In the genomic region with DNA sequence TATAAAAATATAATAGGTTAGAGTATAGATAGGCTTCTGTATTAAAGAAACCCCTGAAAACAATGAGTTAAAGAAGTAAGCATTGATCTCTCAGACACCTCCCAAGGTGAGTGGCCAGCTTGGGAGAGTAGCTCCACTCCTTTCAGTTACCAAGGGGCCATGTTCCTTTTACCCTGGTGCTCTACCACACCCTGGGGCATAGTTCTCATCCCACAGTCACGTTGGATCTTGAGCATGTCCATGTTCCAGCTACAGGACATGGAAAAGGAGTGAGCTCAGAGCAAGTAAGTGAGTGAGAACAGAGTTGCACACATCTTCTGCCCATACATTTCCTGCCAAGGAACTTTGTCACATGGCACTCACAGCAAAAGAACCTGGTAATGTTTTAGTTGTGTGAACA, we compare ENCODE assay signal across 19 cellular contexts.
DNase-seq lines count a peak whose midpoint lies in the region; ATAC-seq, FAIRE-seq and TF ChIP-seq lines count a peak whose summit lies in the region.
"Had no signal": no experiment of that assay in that cellular context is flagged by ENCODE, and none has a peak within 500 bp of the region (broad histone marks: within the 10 kb centered on the region; RNA-seq: fewer than 3 reads in every experiment).

No MANE protein-coding gene starts in this region.

- FAIRE-seq in H1 (lab: Jason Lieb, UNC): no peak

- POLR2A ChIA-PET in OCI-LY7 (lab: Charles Lee) (interaction anchor here (0.9 to 1.4 kb wide), 3 partner anchors 9 to 326 kb away, joined by 3 to 5 read pairs (median 5); a partner anchor contains a TSS), H1 (lab: Charles Lee; ENCODE audit: partially characterized antibody) (no interaction called here)

- ATAC-seq in HG02938 (IDR thresholded peaks at IDR 0.05; ENCODE audit: unreplicated experiment) (no peak), HG03139 (IDR thresholded peaks at IDR 0.05; ENCODE audit: unreplicated experiment) (no peak)

- H3K27me3 ChIP-seq in HL-60 (ENCODE audit: insufficient read depth, poor library complexity, severe bottlenecking) (no peaks in the 10 kb centered on the region), H1 (replicated peaks in 1 of 4; ENCODE audit: control insufficient read depth in 3 of 4, extremely low read depth in 1 of 4, insufficient read depth in 3 of 4, low read length in 3 of 4) (no peaks in the 10 kb centered on the region), mucosa of rectum (ENCODE audit: control insufficient read depth in 2 of 2, insufficient read depth in 2 of 2, low read length in 2 of 2) (no peaks in the 10 kb centered on the region), stomach (no peaks in the 10 kb centered on the region)
- H3K27me3 ChIP-seq: BLaER1 treated with 17β-estradiol and CSF1 and Interleukin-3, amounts not matched to agents 10 nM and 100 nM had no signal

- no peak overlapping the region for H3K4ac ChIP-seq in H1 (replicated peaks; ENCODE audit: insufficient read length, low read depth, low read length)

- H3K18ac ChIP-seq in H1 (ENCODE audit: extremely low read depth, low read length): no peak overlapping the region

- peak overlapping the region; percentile 35 for H2AFZ ChIP-seq in OCI-LY7 (ENCODE audit: low read length)
- no peak overlapping the region for H2AFZ ChIP-seq in H1 (ENCODE audit: low read length)

- TF ChIP-seq CTCF in HL-60 (IDR thresholded peaks at IDR 0.05; ENCODE audit: insufficient read depth, low read length) (no peak), OCI-LY7 (conservative IDR thresholded peaks at IDR 0.05; ENCODE audit: low read length) (no peak), H1 (IDR thresholded peaks at IDR 0.05; ENCODE audit: control extremely low read depth in 1 of 3, insufficient read depth in 1 of 3, low read depth in 1 of 3, low read length in 3 of 3) (no peak), stomach (IDR thresholded peaks at IDR 0.05) (no peak)

- no peak overlapping the region for H4K5ac ChIP-seq in H1 (ENCODE audit: insufficient read length, low read depth, low read length)

- no peak overlapping the region for H2BK12ac ChIP-seq in H1 (ENCODE audit: low read depth, low read length)

- DNase-seq in HL-60 (ENCODE audit: low read depth in 1 of 2, low spot score in 1 of 2) (no peak), OCI-LY7 (ENCODE audit: low spot score) (peak; percentile 8), H1 (ENCODE audit: low read depth in 1 of 2, low spot score in 2 of 2) (no peak), NCI-H345 treated with DMSO at 0.1 percent for 48 hours (lab: John Stamatoyannopoulos, UW; ENCODE audit: unreplicated experiment) (no peak), stomach (no peak)
- DNase-seq: Calu3; CD4-positive, alpha-beta memory T cell; H7; NCI-H2029 treated with DMSO at 0.1 percent for 48 hours; NCI-H226; NCI-H524; NCI-H82; RPMI8226; SHP77 had no signal

- CTCF ChIA-PET in OCI-LY7 (lab: Charles Lee; ENCODE audit: unreplicated experiment): interaction anchor here (1.1 kb wide), 1 partner anchor 11 kb away, joined by 3 read pairs; no protein-coding TSS in a partner anchor
- CTCF ChIA-PET in H1 (lab: Charles Lee; ENCODE audit: partially characterized antibody): interaction anchor here (1.4 kb wide), 1 partner anchor 12 kb away, joined by 3 read pairs; no protein-coding TSS in a partner anchor

- no peaks in the 10 kb centered on the region for H3K79me2 ChIP-seq in OCI-LY7 (ENCODE audit: insufficient read depth, low read depth, low read length)
- H3K79me2 ChIP-seq in H1 (ENCODE audit: control insufficient read depth in 1 of 2, insufficient read depth in 2 of 2, low read length in 2 of 2): no peaks in the 10 kb centered on the region

- H4K8ac ChIP-seq in H1 (ENCODE audit: extremely low read depth, insufficient read depth, low read length): no peak overlapping the region

- H4K91ac ChIP-seq in H1 (replicated peaks; ENCODE audit: insufficient read length, low read length): no peak overlapping the region

- H2AK5ac ChIP-seq in H1 (ENCODE audit: low read depth, low read length): no peak overlapping the region

- H3K36me3 ChIP-seq in OCI-LY7 (ENCODE audit: insufficient read depth, low read length) (no peaks in the 10 kb centered on the region), H1 (ENCODE audit: control insufficient read depth in 2 of 4, insufficient read depth in 4 of 4, low read length in 3 of 4) (no peaks in the 10 kb centered on the region), mucosa of rectum (ENCODE audit: control insufficient read depth in 2 of 2, insufficient read depth in 2 of 2, low read length in 2 of 2) (no peaks in the 10 kb centered on the region), stomach (no peaks in the 10 kb centered on the region)
- H3K36me3 ChIP-seq: BLaER1 treated with 17β-estradiol and CSF1 and Interleukin-3, amounts not matched to agents 10 nM and 100 nM had no signal

- H3K23ac ChIP-seq in H1 (ENCODE audit: insufficient read length): no peak overlapping the region

- BruUV-seq in OCI-LY7 (replicated peaks; lab: Mats Ljungman, UMichigan): no TSS peak

- no peak overlapping the region for H3K4me3 ChIP-seq in HL-60 (replicated peaks; ENCODE audit: insufficient read depth, low read length)
- H3K4me3 ChIP-seq in OCI-LY7 (ENCODE audit: low read depth, low read length, poor library complexity, severe bottlenecking): no peak overlapping the region
- H3K4me3 ChIP-seq in H1 (ENCODE audit: extremely low read depth in 1 of 4, insufficient read depth in 2 of 4, low read depth in 3 of 4, low read length in 4 of 4): no peak overlapping the region
- H3K4me3 ChIP-seq in mucosa of rectum (ENCODE audit: low read length in 2 of 2): no peak overlapping the region
- H3K4me3 ChIP-seq in stomach: no peak overlapping the region
- H3K4me3 ChIP-seq: BLaER1 treated with 17β-estradiol and CSF1 and Interleukin-3, amounts not matched to agents 10 nM and 100 nM; SK-N-MC had no signal

- H2BK15ac ChIP-seq in H1 (ENCODE audit: low read length): no peak overlapping the region

- H3K4me1 ChIP-seq in OCI-LY7 (ENCODE audit: insufficient read depth, low read length, poor library complexity, severe bottlenecking): peaks cover 42% of the 10 kb centered on the region
- H3K4me1 ChIP-seq in H1 (replicated peaks in 1 of 4; ENCODE audit: control insufficient read depth in 3 of 4, insufficient read depth in 4 of 4, low read length in 3 of 4): no peaks in the 10 kb centered on the region
- peaks cover 2 to 8% of the 10 kb centered on the region in 2 donors for H3K4me1 ChIP-seq in mucosa of rectum (ENCODE audit: control insufficient read depth in 2 of 2, insufficient read depth in 2 of 2, low read length in 2 of 2)
- no peaks in the 10 kb centered on the region for H3K4me1 ChIP-seq in stomach

- TF ChIP-seq POLR2A in H1 (IDR thresholded peaks at IDR 0.05; ENCODE audit: control extremely low read depth in 1 of 2, low read depth in 2 of 2, low read length in 2 of 2) (no peak), stomach (IDR thresholded peaks at IDR 0.05) (no peak)

- peak overlapping the region; percentile 77 for H3K14ac ChIP-seq in H1 (ENCODE audit: insufficient read length)

- no peak for TF ChIP-seq RAD21 in H1 (IDR thresholded peaks at IDR 0.05 in 1 of 2, conservative IDR thresholded peaks at IDR 0.05 in 1 of 2; ENCODE audit: low read depth in 2 of 2, low read length in 2 of 2)

- H3K23me2 ChIP-seq in H1 (ENCODE audit: low read depth, low read length): no peaks in the 10 kb centered on the region; the same call in 1 of the 2 replicates

- H3K56ac ChIP-seq in H1 (replicated peaks; ENCODE audit: insufficient read length, low read depth, low read length): no peak overlapping the region

- H3K9ac ChIP-seq in H1 (replicated peaks in 1 of 4; ENCODE audit: extremely low read depth in 1 of 4, low read depth in 3 of 4, low read length in 3 of 4) (no peak overlapping the region), mucosa of rectum (ENCODE audit: low read depth in 1 of 2, low read length in 2 of 2) (no peak overlapping the region)
- H3K9ac ChIP-seq: BLaER1 treated with 17β-estradiol and CSF1 and Interleukin-3, amounts not matched to agents 10 nM and 100 nM had no signal

- H3K27ac ChIP-seq in HL-60 (replicated peaks) (peak overlapping the region; percentile 56), OCI-LY7 (ENCODE audit: low read depth, low read length, poor library complexity, severe bottlenecking) (peak overlapping the region; percentile 67), H1 (ENCODE audit: low read depth, low read length) (no peak overlapping the region), mucosa of rectum (ENCODE audit: low read depth in 2 of 2, low read length in 2 of 2) (peak overlapping the region; percentile 50 to 77), stomach (no peak overlapping the region)
- H3K27ac ChIP-seq: BLaER1 treated with 17β-estradiol and CSF1 and Interleukin-3, amounts not matched to agents 10 nM and 100 nM; SK-N-MC had no signal

- H2BK120ac ChIP-seq in H1 (replicated peaks; ENCODE audit: low read depth, low read length): no peak overlapping the region

- TF ChIP-seq EP300 in H1 (IDR thresholded peaks at IDR 0.05; ENCODE audit: borderline replicate concordance in 1 of 2, low read depth in 2 of 2, low read length in 2 of 2): no peak
- no peak for TF ChIP-seq EP300 in stomach (IDR thresholded peaks at IDR 0.05)

- no peak overlapping the region for H2BK5ac ChIP-seq in H1 (ENCODE audit: low read depth, low read length)

- H3K9me3 ChIP-seq in OCI-LY7 (ENCODE audit: low read length) (no peaks in the 10 kb centered on the region), H1 (ENCODE audit: insufficient read depth in 2 of 2, low read depth in 1 of 2, low read length in 1 of 2) (no peaks in the 10 kb centered on the region), mucosa of rectum (ENCODE audit: control insufficient read depth in 2 of 2, low read length in 2 of 2) (no peaks in the 10 kb centered on the region), stomach (peaks cover 0 to 4% (median 0%) of the 10 kb centered on the region in 4 donors)

- peak overlapping the region; percentile 43 for H3K4me2 ChIP-seq in OCI-LY7 (ENCODE audit: low read length)
- no peak overlapping the region for H3K4me2 ChIP-seq in H1 (ENCODE audit: insufficient read depth in 1 of 2, low read depth in 2 of 2, low read length in 2 of 2)

- H4K20me1 ChIP-seq in OCI-LY7 (ENCODE audit: insufficient read depth, low read length) (no peaks in the 10 kb centered on the region), H1 (replicated peaks in 1 of 2; ENCODE audit: control insufficient read depth in 1 of 2, insufficient read depth in 2 of 2, low read length in 2 of 2) (no peaks in the 10 kb centered on the region)
- H4K20me1 ChIP-seq: BLaER1 treated with 17β-estradiol and CSF1 and Interleukin-3, amounts not matched to agents 10 nM and 100 nM had no signal

- H2BK20ac ChIP-seq in H1 (ENCODE audit: low read length): no peak overlapping the region

- no peaks in the 10 kb centered on the region for H3K9me2 ChIP-seq in OCI-LY7 (ENCODE audit: insufficient read depth, low read length)

- no peaks in the 10 kb centered on the region for H3K79me1 ChIP-seq in H1 (ENCODE audit: low read depth, low read length)

- 86% methylated on average over 1 of the region's 1 CpG; no CpG with 5 or more reads in 1 of the 2 experiments for WGBS in H1 (ENCODE audit: extremely low coverage in 1 of 2, insufficient coverage in 1 of 2, insufficient read length in 1 of 2, insufficient replicate concordance in 2 of 2, low coverage in 1 of 2, low lambda C conversion rate in 2 of 2, missing lambda C conversion rate in 1 of 2), 2 experiments
- 24 to 54% (median 42%) methylated on average over 1 of the region's 1 CpG for WGBS in stomach, 5 donors

- intact Hi-C loops in OCI-LY7 (cut with micrococcal nuclease; ENCODE audit: unreplicated experiment): loop anchor here (5.0 kb wide), 1 partner anchor 331 kb away; no protein-coding TSS in a partner anchor
- intact Hi-C loops in stomach (cut with DNase I; ENCODE audit: low total_unique reads): no loop called here

Comparison
In these comparisons a context has a peak if more than half of its experiments do, and no peak if none do; other contexts are left out.
1. H3K27ac ChIP-seq: peak in HL-60 (single experiment), OCI-LY7 (single experiment) and mucosa of rectum (2 of 2); none in H1 (single experiment) and stomach (0 of 5).